In genomic region chr3:21274000-21274671, GRCh38 we compare ENCODE assay signal across 1 cellular context.
TF ChIP-seq lines count a peak whose summit lies in the region.

No MANE protein-coding gene starts in this region.

TF ChIP-seq in IMR-90, 13 proteins besides CTCF, POLR2A, EP300 and RAD21:
- TF ChIP-seq MAFK (IDR thresholded peaks at IDR 0.05; ENCODE audit: low read depth, low read length) (no peak), USF2 (IDR thresholded peaks at IDR 0.05; ENCODE audit: low read depth, low read length) (no peak), CHD1 (IDR thresholded peaks at IDR 0.05; ENCODE audit: low read depth, low read length) (no peak), FOS (IDR thresholded peaks at IDR 0.05; ENCODE audit: low read depth, low read length) (no peak), RFX5 (IDR thresholded peaks at IDR 0.05; ENCODE audit: low read depth, low read length) (no peak), RCOR1 (IDR thresholded peaks at IDR 0.05; ENCODE audit: insufficient replicate concordance, low read length) (no peak), SMC3 (IDR thresholded peaks at IDR 0.05; ENCODE audit: low read depth, low read length) (no peak), MXI1 (IDR thresholded peaks at IDR 0.05; ENCODE audit: borderline replicate concordance, low read depth, low read length) (no peak), CEBPB (IDR thresholded peaks at IDR 0.05; ENCODE audit: low read depth, low read length) (no peak), NFE2L2 (IDR thresholded peaks at IDR 0.05; ENCODE audit: low read depth, low read length) (no peak), MAZ (IDR thresholded peaks at IDR 0.05; ENCODE audit: borderline replicate concordance, low read depth, low read length) (no peak), BHLHE40 (IDR thresholded peaks at IDR 0.05; ENCODE audit: low read depth, low read length) (no peak), ELK1 (IDR thresholded peaks at IDR 0.05; ENCODE audit: borderline replicate concordance, low read depth, low read length) (no peak)
